In the genomic region with DNA sequence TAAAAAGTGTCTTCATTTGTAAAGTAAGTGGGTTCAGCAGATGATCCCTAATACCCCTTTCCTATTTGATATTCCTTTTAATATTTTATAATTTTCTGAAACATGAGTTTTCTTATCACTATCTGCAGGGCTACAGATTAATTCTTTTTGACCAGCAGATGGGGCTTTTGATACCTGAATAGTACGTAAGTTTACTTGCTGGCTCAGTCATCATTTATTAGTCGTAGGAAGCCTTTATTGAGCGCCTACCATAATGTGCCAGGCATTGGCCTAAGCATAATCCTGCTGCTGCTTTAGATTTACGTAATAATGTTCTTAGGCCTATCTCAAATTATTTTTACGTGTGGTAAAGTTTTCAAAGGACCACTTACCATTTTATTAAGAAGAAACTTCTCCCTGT, we compare ENCODE assay signal across 9 cellular contexts. TPM values are rescaled to one million over a fixed set of nuclear protein-coding genes. Genes with fewer than 3 reads are reported as not detected.
A peak's percentile ranks its signal among the peaks of the same experiment; 100 is the strongest.
DNase-seq lines count a peak whose midpoint lies in the region; TF ChIP-seq lines count a peak whose summit lies in the region.
"Had no signal": no experiment of that assay in that cellular context is flagged by ENCODE, and none has a peak within 500 bp of the region (broad histone marks: within the 10 kb centered on the region; RNA-seq: fewer than 3 reads in every experiment).

No MANE protein-coding gene starts in this region.

- no peak overlapping the region for H3K4me3 ChIP-seq in esophagus muscularis mucosa
- H3K4me3 ChIP-seq in retinal pigment epithelial cell (ENCODE audit: low read length): no peak overlapping the region
- H3K4me3 ChIP-seq in vagina: no peak overlapping the region
- H3K4me3 ChIP-seq: BLaER1 treated with 17β-estradiol and CSF1 and Interleukin-3, amounts not matched to agents 10 nM and 100 nM had no signal

- intact Hi-C loops in esophagus muscularis mucosa (cut with DNase I): loop anchor here (10.0 kb wide), 1 partner anchor 721 kb away; no protein-coding TSS in a partner anchor
- intact Hi-C loops in vagina (cut with DNase I): loop anchor here (10.0 kb wide), 1 partner anchor 721 kb away; no protein-coding TSS in a partner anchor

- TF ChIP-seq CTCF in esophagus muscularis mucosa (IDR thresholded peaks at IDR 0.05) (peak; percentile 9 to 33 (median 20)), retinal pigment epithelial cell (conservative IDR thresholded peaks at IDR 0.05; ENCODE audit: low read depth, low read length) (peak; percentile 45), vagina (IDR thresholded peaks at IDR 0.05) (no peak)

- H3K4me1 ChIP-seq in esophagus muscularis mucosa: no peaks in the 10 kb centered on the region
- no peaks in the 10 kb centered on the region for H3K4me1 ChIP-seq in vagina

- TF ChIP-seq EP300 in esophagus muscularis mucosa (IDR thresholded peaks at IDR 0.05): no peak

- H3K9me3 ChIP-seq in esophagus muscularis mucosa: no peaks in the 10 kb centered on the region
- no peaks in the 10 kb centered on the region for H3K9me3 ChIP-seq in vagina
- H3K9me3 ChIP-seq: BLaER1 treated with 17β-estradiol and CSF1 and Interleukin-3, amounts not matched to agents 10 nM and 100 nM had no signal

- H3K27me3 ChIP-seq in esophagus muscularis mucosa (no peaks in the 10 kb centered on the region), vagina (no peaks in the 10 kb centered on the region)
- H3K27me3 ChIP-seq: BLaER1 treated with 17β-estradiol and CSF1 and Interleukin-3, amounts not matched to agents 10 nM and 100 nM had no signal

- no peaks in the 10 kb centered on the region for H3K36me3 ChIP-seq in esophagus muscularis mucosa
- H3K36me3 ChIP-seq in vagina: no peaks in the 10 kb centered on the region

- 12% methylated on average over 5 of the region's 5 CpGs for WGBS in esophagus muscularis mucosa

- TF ChIP-seq POLR2A in esophagus muscularis mucosa (IDR thresholded peaks at IDR 0.05; ENCODE audit: low read depth) (no peak), vagina (IDR thresholded peaks at IDR 0.05) (no peak)

- H3K27ac ChIP-seq in esophagus muscularis mucosa (replicated peaks in 1 of 4) (no peak overlapping the region), vagina (no peak overlapping the region)
- H3K27ac ChIP-seq: BLaER1 treated with 17β-estradiol and CSF1 and Interleukin-3, amounts not matched to agents 10 nM and 100 nM had no signal

- DNase-seq in NCI-H1436 (lab: John Stamatoyannopoulos, UW) (peak; percentile 11), NCI-H1436 treated with DMSO at 0.1 percent for 48 hours (lab: John Stamatoyannopoulos, UW) (no peak), NCI-H446 treated with DMSO at 0.1 percent for 48 hours (lab: John Stamatoyannopoulos, UW) (peak; percentile 57), esophagus muscularis mucosa (ENCODE audit: extremely low spot score) (no peak), retinal pigment epithelial cell (ENCODE audit: low read depth) (peak; percentile 21), NCI-H2081 treated with DMSO at 0.1 percent for 48 hours (lab: John Stamatoyannopoulos, UW) (no peak), vagina (ENCODE audit: extremely low spot score in 2 of 2) (no peak), HuH-7.5 (ENCODE audit: low spot score) (no peak)

RNA-seq across cellular contexts. Expression of a gene that starts 33.1 kb away (rescaled TPM):
- 10 to 100 TPM; 22.4 to 40.8 (median 35.2) TPM for total RNA-seq in esophagus muscularis mucosa
- 105 TPM for total RNA-seq in vagina

Comparison
In these comparisons a context has a peak if more than half of its experiments do, and no peak if none do; other contexts are left out.
1. DNase-seq: peak in NCI-H1436 (single experiment), NCI-H446 treated with DMSO at 0.1 percent for 48 hours (single experiment) and retinal pigment epithelial cell (single experiment); none in NCI-H1436 treated with DMSO at 0.1 percent for 48 hours (single experiment), esophagus muscularis mucosa (single experiment), NCI-H2081 treated with DMSO at 0.1 percent for 48 hours (single experiment), vagina (0 of 2) and HuH-7.5 (single experiment).
2. CTCF ChIP-seq: peak in esophagus muscularis mucosa (3 of 3) and retinal pigment epithelial cell (single experiment); none in vagina (0 of 3).